ENCODE assay signal across 1 cellular context in the genomic region with DNA sequence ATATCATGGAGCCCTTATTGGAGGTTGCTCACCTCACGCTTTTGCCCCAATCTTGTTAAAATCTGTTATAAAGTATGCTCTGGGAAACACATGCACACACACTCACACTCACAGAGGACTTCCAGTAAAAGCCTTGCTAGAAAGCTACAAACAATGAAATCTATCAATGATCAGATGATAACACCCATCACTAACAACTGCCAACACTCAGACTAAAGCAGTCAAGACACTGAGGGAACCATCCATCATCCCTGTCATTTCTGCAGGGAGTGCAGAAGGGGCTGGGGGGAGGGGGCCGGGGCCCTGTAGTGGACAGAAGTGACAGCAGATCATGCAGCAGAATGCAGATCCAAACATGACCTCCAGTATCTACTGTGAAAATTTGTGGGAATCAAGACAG.
TF ChIP-seq lines count a peak whose summit lies in the region.

No MANE protein-coding gene starts in this region.

TF ChIP-seq in neural cell, 6 proteins besides CTCF, POLR2A, EP300 and RAD21 (continued from another document):
- TF ChIP-seq, protein P1, sequence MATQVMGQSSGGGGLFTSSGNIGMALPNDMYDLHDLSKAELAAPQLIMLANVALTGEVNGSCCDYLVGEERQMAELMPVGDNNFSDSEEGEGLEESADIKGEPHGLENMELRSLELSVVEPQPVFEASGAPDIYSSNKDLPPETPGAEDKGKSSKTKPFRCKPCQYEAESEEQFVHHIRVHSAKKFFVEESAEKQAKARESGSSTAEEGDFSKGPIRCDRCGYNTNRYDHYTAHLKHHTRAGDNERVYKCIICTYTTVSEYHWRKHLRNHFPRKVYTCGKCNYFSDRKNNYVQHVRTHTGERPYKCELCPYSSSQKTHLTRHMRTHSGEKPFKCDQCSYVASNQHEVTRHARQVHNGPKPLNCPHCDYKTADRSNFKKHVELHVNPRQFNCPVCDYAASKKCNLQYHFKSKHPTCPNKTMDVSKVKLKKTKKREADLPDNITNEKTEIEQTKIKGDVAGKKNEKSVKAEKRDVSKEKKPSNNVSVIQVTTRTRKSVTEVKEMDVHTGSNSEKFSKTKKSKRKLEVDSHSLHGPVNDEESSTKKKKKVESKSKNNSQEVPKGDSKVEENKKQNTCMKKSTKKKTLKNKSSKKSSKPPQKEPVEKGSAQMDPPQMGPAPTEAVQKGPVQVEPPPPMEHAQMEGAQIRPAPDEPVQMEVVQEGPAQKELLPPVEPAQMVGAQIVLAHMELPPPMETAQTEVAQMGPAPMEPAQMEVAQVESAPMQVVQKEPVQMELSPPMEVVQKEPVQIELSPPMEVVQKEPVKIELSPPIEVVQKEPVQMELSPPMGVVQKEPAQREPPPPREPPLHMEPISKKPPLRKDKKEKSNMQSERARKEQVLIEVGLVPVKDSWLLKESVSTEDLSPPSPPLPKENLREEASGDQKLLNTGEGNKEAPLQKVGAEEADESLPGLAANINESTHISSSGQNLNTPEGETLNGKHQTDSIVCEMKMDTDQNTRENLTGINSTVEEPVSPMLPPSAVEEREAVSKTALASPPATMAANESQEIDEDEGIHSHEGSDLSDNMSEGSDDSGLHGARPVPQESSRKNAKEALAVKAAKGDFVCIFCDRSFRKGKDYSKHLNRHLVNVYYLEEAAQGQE (IDR thresholded peaks at IDR 0.05; ENCODE audit: borderline replicate concordance): no peak
- TF ChIP-seq TAF1 (IDR thresholded peaks at IDR 0.05; ENCODE audit: low read depth) (no peak), POLR2AphosphoS5 (IDR thresholded peaks at IDR 0.05) (peak; percentile 80), MXI1 (conservative IDR thresholded peaks at IDR 0.05; ENCODE audit: poor library complexity, severe bottlenecking) (no peak)
